In genomic region chr3:98746122-98746521, GRCh38 we compare ENCODE assay signal across 36 cellular contexts. TPM values are rescaled to one million over a fixed set of nuclear protein-coding genes. Genes with fewer than 3 reads are reported as not detected.
"Had no signal": no experiment of that assay in that cellular context is flagged by ENCODE, and none has a peak within 500 bp of the region (broad histone marks: within the 10 kb centered on the region; RNA-seq: fewer than 3 reads in every experiment).

No MANE protein-coding gene starts in this region.

- H3K36me3 ChIP-seq: adrenal gland, SJCRH30, WERI-Rb-1 had no signal

- H3K4me1 ChIP-seq: adrenal gland, SJCRH30 had no signal

- DNase-seq: activated CD4-positive, alpha-beta memory T cell treated with anti-CD3 and anti-CD28 coated beads, Interleukin-2, amount 10 ng/mL, durations not matched to agents 7 days and 5 days; activated CD4-positive, alpha-beta T cell treated with anti-CD3 and anti-CD28 coated beads for 1 hour; activated CD4-positive, alpha-beta T cell treated with anti-CD3 and anti-CD28 coated beads for 48 hours; activated CD4-positive, CD25-positive, alpha-beta regulatory T cell; activated CD8-positive, alpha-beta memory T cell treated with anti-CD3 and anti-CD28 coated beads for 24 hours; activated CD8-positive, alpha-beta memory T cell treated with anti-CD3 and anti-CD28 coated beads, Interleukin-2, amount 10 ng/mL, durations not matched to agents 7 days and 5 days; activated gamma-delta T cell treated with Interleukin-2 at 50 U/mL for 16 hours; activated naive CD4-positive, alpha-beta T cell treated with anti-CD3 and anti-CD28 coated beads for 36 hours; activated T-cell treated with anti-CD3 and anti-CD28 coated beads, Interleukin-2, amount 50 U/mL, for 1 hour; adrenal gland; anterior cingulate cortex; KG1; NCI-H1048; NCI-H1105 treated with DMSO at 0.1 percent for 48 hours; NCI-H1436; NCI-H1694; NCI-H1930; NCI-H2081 treated with DMSO at 0.1 percent for 48 hours; NCI-H226; NCI-H446 treated with DMSO at 0.1 percent for 48 hours; NCI-H524; NCI-H69; NCI-H82; SHP77; SJCRH30; T1000; WERI-Rb-1 had no signal

- H3K4me1 Mint-ChIP-seq: activated CD4-positive, alpha-beta memory T cell treated with anti-CD3 and anti-CD28 coated beads, Interleukin-2, amount 10 ng/mL, durations not matched to agents 7 days and 5 days; activated CD8-positive, alpha-beta memory T cell treated with anti-CD3 and anti-CD28 coated beads, Interleukin-2, amount 10 ng/mL, durations not matched to agents 7 days and 5 days; brain; central memory CD8-positive, alpha-beta T cell; IgD-negative memory B cell had no signal

- H3K27ac Mint-ChIP-seq: activated CD4-positive, alpha-beta memory T cell treated with anti-CD3 and anti-CD28 coated beads, Interleukin-2, amount 10 ng/mL, durations not matched to agents 7 days and 5 days; activated CD8-positive, alpha-beta memory T cell treated with anti-CD3 and anti-CD28 coated beads, Interleukin-2, amount 10 ng/mL, durations not matched to agents 7 days and 5 days; activated naive CD4-positive, alpha-beta T cell treated with anti-CD3 and anti-CD28 coated beads for 36 hours; activated naive CD4-positive, alpha-beta T cell treated with anti-CD3 and anti-CD28 coated beads, Interleukin-2, amount 50 U/mL, for 72 hours; activated T-helper 1 cell treated with anti-CD3 and anti-CD28 coated beads, Interleukin-12 subunit alpha, Interleukin-12 subunit beta, Interleukin-2, Interleukin-4 antibody, amounts not matched to agents 30 ng/mL and 10 ng/mL and 1 ng/mL, durations not matched to agents 14 hours and 24 hours and 36 hours; brain; IgD-negative memory B cell had no signal

- H3K4me3 ChIP-seq: adrenal gland, SJCRH30, SK-N-MC had no signal

- H3K36me3 Mint-ChIP-seq: activated CD8-positive, alpha-beta memory T cell treated with anti-CD3 and anti-CD28 coated beads, Interleukin-2, amount 10 ng/mL, durations not matched to agents 7 days and 5 days; activated naive CD4-positive, alpha-beta T cell treated with anti-CD3 and anti-CD28 coated beads, Interleukin-2, amount 50 U/mL, for 72 hours; brain had no signal

- H3K4me3 Mint-ChIP-seq: activated CD4-positive, alpha-beta memory T cell treated with anti-CD3 and anti-CD28 coated beads, Interleukin-2, amount 10 ng/mL, durations not matched to agents 7 days and 5 days; activated CD8-positive, alpha-beta memory T cell treated with anti-CD3 and anti-CD28 coated beads, Interleukin-2, amount 10 ng/mL, durations not matched to agents 7 days and 5 days; activated naive CD4-positive, alpha-beta T cell treated with anti-CD3 and anti-CD28 coated beads for 36 hours; activated T-helper 1 cell treated with anti-CD3 and anti-CD28 coated beads, Interleukin-12 subunit alpha, Interleukin-12 subunit beta, Interleukin-2, Interleukin-4 antibody, amounts not matched to agents 30 ng/mL and 10 ng/mL and 1 ng/mL, durations not matched to agents 14 hours and 24 hours and 36 hours; brain; central memory CD8-positive, alpha-beta T cell; IgD-negative memory B cell had no signal

- H3K9me3 Mint-ChIP-seq: activated CD4-positive, alpha-beta memory T cell treated with anti-CD3 and anti-CD28 coated beads, Interleukin-2, amount 10 ng/mL, durations not matched to agents 7 days and 5 days; activated naive CD4-positive, alpha-beta T cell treated with anti-CD3 and anti-CD28 coated beads for 36 hours; activated naive CD4-positive, alpha-beta T cell treated with anti-CD3 and anti-CD28 coated beads, Interleukin-2, amount 50 U/mL, for 72 hours; activated T-helper 1 cell treated with anti-CD3 and anti-CD28 coated beads, Interleukin-12 subunit alpha, Interleukin-12 subunit beta, Interleukin-2, Interleukin-4 antibody, amounts not matched to agents 30 ng/mL and 10 ng/mL and 1 ng/mL, durations not matched to agents 14 hours and 24 hours and 36 hours; central memory CD8-positive, alpha-beta T cell had no signal

- H3K9me3 ChIP-seq: adrenal gland, SJCRH30 had no signal

- H3K27me3 ChIP-seq: adrenal gland, SJCRH30 had no signal

- H3K27ac ChIP-seq: SJCRH30, SK-N-MC, WERI-Rb-1 had no signal

- ATAC-seq: activated CD8-positive, alpha-beta memory T cell treated with anti-CD3 and anti-CD28 coated beads, Interleukin-2, amount 10 ng/mL, durations not matched to agents 7 days and 5 days; activated naive CD4-positive, alpha-beta T cell treated with anti-CD3 and anti-CD28 coated beads, Interleukin-2, amount 50 U/mL, for 72 hours; Panc1 had no signal

RNA-seq across cellular contexts. Expression of gene ST3GAL6, which starts 17.0 kb away (rescaled TPM):
- total RNA-seq: activated CD4-positive, alpha-beta memory T cell treated with anti-CD3 and anti-CD28 coated beads, Interleukin-2, amount 10 ng/mL, durations not matched to agents 7 days and 5 days; activated naive CD4-positive, alpha-beta T cell treated with anti-CD3 and anti-CD28 coated beads for 36 hours; T-helper 1 cell treated with Interleukin-12 subunit alpha and Interleukin-12 subunit beta and Interleukin-4 antibody, amounts not matched to agents 30 ng/mL and 1 ng/mL, for 36 hours; T-helper 2 cell treated with Interferon-gamma antibody and Interleukin-4, amounts not matched to agents 100 ng/mL and 5 ng/mL, for 36 hours had no signal
- polyA plus RNA-seq: IgD-negative memory B cell had no signal
